ENCODE assay signal across 17 cellular contexts in the genomic region with DNA sequence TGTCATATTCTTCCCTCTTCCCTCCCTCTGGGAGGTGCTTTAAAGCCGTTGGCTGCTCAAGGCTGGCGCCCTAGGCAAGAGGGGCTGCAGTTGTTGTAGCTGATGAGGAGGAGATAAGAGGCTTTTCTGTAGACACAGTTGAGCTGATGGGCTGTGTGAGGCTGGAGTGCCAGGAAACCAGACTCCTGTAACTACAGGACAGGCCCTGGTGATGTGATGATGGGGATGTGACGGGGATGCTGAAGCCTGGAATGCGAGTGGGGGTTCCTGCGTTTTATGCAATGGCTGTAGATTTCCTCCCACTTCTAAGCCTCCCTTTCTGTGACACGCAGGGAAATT. TPM values are rescaled to one million over a fixed set of nuclear protein-coding genes. Genes with fewer than 3 reads are reported as not detected.
DNase-seq lines count a peak whose midpoint lies in the region; TF ChIP-seq lines count a peak whose summit lies in the region.
"Had no signal": no experiment of that assay in that cellular context is flagged by ENCODE, and none has a peak within 500 bp of the region (broad histone marks: within the 10 kb centered on the region; RNA-seq: fewer than 3 reads in every experiment).

No MANE protein-coding gene starts in this region.

- no peaks in the 10 kb centered on the region for H4K20me1 ChIP-seq in Karpas-422 (ENCODE audit: insufficient read depth, low read depth, low read length)

- H3K27ac ChIP-seq in Karpas-422 (ENCODE audit: low read length) (no peak overlapping the region), dorsolateral prefrontal cortex (peak overlapping the region in 17 of 59 donors; percentile 4 to 63 (median 28))
- H3K27ac ChIP-seq: A549 had no signal

- no peak for TF ChIP-seq CTCF in dorsolateral prefrontal cortex (IDR thresholded peaks at IDR 0.05 in 54 of 56, conservative IDR thresholded peaks at IDR 0.05 in 2 of 56; ENCODE audit: low read depth in 1 of 56, partially characterized antibody in 56 of 56)
- TF ChIP-seq CTCF in foreskin fibroblast (IDR thresholded peaks at IDR 0.05; ENCODE audit: low read depth, low read length): no peak

- DNase-seq in NCI-H82 (lab: John Stamatoyannopoulos, UW) (peak; percentile 66), NCI-H82 treated with DMSO at 0.1 percent for 48 hours (lab: John Stamatoyannopoulos, UW; ENCODE audit: unreplicated experiment) (no peak), Karpas-422 (peak; percentile 14), SK-N-DZ (ENCODE audit: low spot score) (peak; percentile 83), dorsolateral prefrontal cortex (no peak), foreskin fibroblast (no peak), retina (no peak)
- DNase-seq: COR-L47, KG1, NCI-H1048, NCI-H187 treated with DMSO at 0.1 percent for 48 hours, NCI-H526, OCI-M1, SIG-M5, SW 1271 had no signal

- no peaks in the 10 kb centered on the region for H3K9me2 ChIP-seq in Karpas-422 (replicated peaks; ENCODE audit: insufficient read depth, low read length)

- H3K4me2 ChIP-seq in Karpas-422 (ENCODE audit: low read depth, low read length, poor library complexity, severe bottlenecking): no peak overlapping the region
- H3K4me2 ChIP-seq: A549 had no signal

- H3K9ac ChIP-seq in Karpas-422 (ENCODE audit: low read length): no peak overlapping the region

- no peaks in the 10 kb centered on the region for H3K79me2 ChIP-seq in Karpas-422 (ENCODE audit: low read length)

- no peaks in the 10 kb centered on the region for H3K9me3 ChIP-seq in Karpas-422 (ENCODE audit: low read length)
- H3K9me3 ChIP-seq: A549 had no signal

- no peaks in the 10 kb centered on the region for H3K36me3 ChIP-seq in Karpas-422 (ENCODE audit: insufficient read depth, low read length)

- intact Hi-C loops in dorsolateral prefrontal cortex (cut with DNase I): loop anchor here in 1 of 2 donors (5.0 kb wide), 1 partner anchor 49 kb away; no protein-coding TSS in a partner anchor

- peaks cover under 1% of the 10 kb centered on the region for H3K4me1 ChIP-seq in Karpas-422 (ENCODE audit: low read length)

- H3K4me3 ChIP-seq in Karpas-422 (ENCODE audit: low read length) (no peak overlapping the region), dorsolateral prefrontal cortex (no peak overlapping the region), foreskin fibroblast (ENCODE audit: low read depth in 1 of 2, low read length in 2 of 2) (no peak overlapping the region)
- H3K4me3 ChIP-seq: A549 had no signal

- H2AFZ ChIP-seq in Karpas-422 (ENCODE audit: low read length): no peak overlapping the region

- H3K27me3 ChIP-seq in Karpas-422 (ENCODE audit: low read length) (no peaks in the 10 kb centered on the region), dorsolateral prefrontal cortex (no peaks in the 10 kb centered on the region)

RNA-seq across cellular contexts. Expression of gene EFR3B, which starts 5.7 kb away (rescaled TPM):
- 0.22 and 0.58 TPM in 2 replicates for total RNA-seq in Karpas-422 (2014; rRNA removed; shearing (Covaris generic); ENCODE audit: low replicate concordance)
- polyA plus RNA-seq in SK-N-DZ (2014; cell fraction: cytosol; rRNA removed): 6.4 and 8.0 TPM in 2 replicates
- 5.8 and 10.8 TPM in 2 replicates for polyA plus RNA-seq in SK-N-DZ (2014; cell fraction: nucleus; rRNA removed)
- 100 to 1,000 TPM in 6 of 120 experiments, 10 to 100 TPM in 114; 44.3 to 131 (median 75.5) TPM for total RNA-seq in dorsolateral prefrontal cortex
- polyA plus RNA-seq: CD14-positive monocyte had no signal

Comparison
In these comparisons a context has a peak if more than half of its experiments do, and no peak if none do; other contexts are left out.
1. DNase-seq: peak in NCI-H82 (single experiment), Karpas-422 (single experiment) and SK-N-DZ (single experiment); none in NCI-H82 treated with DMSO at 0.1 percent for 48 hours (single experiment), dorsolateral prefrontal cortex (0 of 10), foreskin fibroblast (0 of 2) and retina (single experiment).
2. RNA of gene EFR3B, which starts 5.7 kb away (total RNA-seq): 44.3 to 131 TPM in dorsolateral prefrontal cortex; 0.22 to 0.58 TPM in Karpas-422; every median in the first group is over 10 times any median in the second.